8 cellular contexts compared by ENCODE assay signal in genomic region chr18:46281185-46282176, GRCh38.
DNase-seq lines count a peak whose midpoint lies in the region; ATAC-seq and TF ChIP-seq lines count a peak whose summit lies in the region.

No MANE protein-coding gene starts in this region.

- H3K9ac ChIP-seq in PC-3 (ENCODE audit: low read length) (no peak overlapping the region), fibroblast of lung (ENCODE audit: insufficient read depth, low read length) (no peak overlapping the region)

- H2AFZ ChIP-seq in PC-3 (ENCODE audit: low read length) (no peak overlapping the region), fibroblast of lung (ENCODE audit: low read length) (no peak overlapping the region)

- POLR2A ChIA-PET in PC-3 (lab: Charles Lee; ENCODE audit: unreplicated experiment) = interaction anchor here (0.6 kb wide), 1 partner anchor 188 kb away, joined by 3 read pairs; no protein-coding TSS in a partner anchor

- H3F3A ChIP-seq in PC-3 (ENCODE audit: low read length, unreplicated experiment) = no peaks in the 10 kb centered on the region

- intact Hi-C loops in PC-3 (cut with micrococcal nuclease) = loop anchor here (1.0 to 5.0 kb wide), 7 partner anchors 41 to 377 kb away; no protein-coding TSS in a partner anchor

- H3K4me2 ChIP-seq in PC-3 (ENCODE audit: low read length) = no peak overlapping the region
- H3K4me2 ChIP-seq in fibroblast of lung (ENCODE audit: extremely low read depth, insufficient read depth, low read length) = no peak overlapping the region

- H3K9me3 ChIP-seq in PC-3 (ENCODE audit: low read length) (no peaks in the 10 kb centered on the region), fibroblast of lung (ENCODE audit: control insufficient read depth, insufficient read depth, low read depth, low read length) (no peaks in the 10 kb centered on the region), suprapubic skin (no peaks in the 10 kb centered on the region)

- H3K79me2 ChIP-seq in PC-3 (ENCODE audit: low read length) (no peaks in the 10 kb centered on the region), fibroblast of lung (ENCODE audit: control insufficient read depth, insufficient read depth, low read length) (no peaks in the 10 kb centered on the region)

- H3K27ac Mint-ChIP-seq in neural crest cell (ENCODE audit: unreplicated experiment) = no peak overlapping the region

- BruUV-seq in PC-3 (replicated peaks; lab: Mats Ljungman, UMichigan) = no TSS peak

- ATAC-seq in GM21381 (IDR thresholded peaks at IDR 0.05; ENCODE audit: unreplicated experiment) (peak; percentile 90), PC-3 (peak; percentile 84)
- peak; percentile 86 for ATAC-seq in activated T-cell treated with anti-CD3 and anti-CD28 coated beads, Interleukin-2, amount 50 U/mL, for 4 hours

- no peak for TF ChIP-seq POLR2A in suprapubic skin (IDR thresholded peaks at IDR 0.05)

- no peaks in the 10 kb centered on the region for H3K27me3 Mint-ChIP-seq in activated T-cell treated with anti-CD3 and anti-CD28 coated beads, Interleukin-2, amount 50 U/mL, for 4 hours (ENCODE audit: low read depth)
- no peaks in the 10 kb centered on the region for H3K27me3 Mint-ChIP-seq in neural crest cell (ENCODE audit: low read depth)

- peaks cover 10% of the 10 kb centered on the region for H3K4me1 Mint-ChIP-seq in activated T-cell treated with anti-CD3 and anti-CD28 coated beads, Interleukin-2, amount 50 U/mL, for 4 hours (ENCODE audit: low read depth)
- H3K4me1 Mint-ChIP-seq in neural crest cell = peaks cover 30% of the 10 kb centered on the region

- no peak overlapping the region for H3K4me3 Mint-ChIP-seq in activated T-cell treated with anti-CD3 and anti-CD28 coated beads, Interleukin-2, amount 50 U/mL, for 4 hours
- H3K4me3 Mint-ChIP-seq in neural crest cell = no peak overlapping the region

- H4K20me1 ChIP-seq in PC-3 (ENCODE audit: low read length) (no peaks in the 10 kb centered on the region), fibroblast of lung (ENCODE audit: control insufficient read depth, extremely low read depth, insufficient read depth, low read length) (no peaks in the 10 kb centered on the region)

- peak; percentile 91 for DNase-seq in D341Med (ENCODE audit: low spot score)
- DNase-seq in HuH-7 (ENCODE audit: low spot score) = peak; percentile 52
- peak; percentile 71 for DNase-seq in PC-3
- peak; percentile 41 for DNase-seq in activated T-cell treated with anti-CD3 and anti-CD28 coated beads, Interleukin-2, amount 50 U/mL, for 4 hours
- peak; percentile 62 to 76 for DNase-seq in fibroblast of lung (ENCODE audit: low read depth in 2 of 2)
- DNase-seq in neural crest cell (ENCODE audit: low read depth, low spot score) = peak; percentile 83
- no peak for DNase-seq in suprapubic skin (ENCODE audit: low spot score in 2 of 2)

- H3K4me1 ChIP-seq in PC-3 (ENCODE audit: insufficient read depth, low read length) = no peaks in the 10 kb centered on the region
- peaks cover 3% of the 10 kb centered on the region for H3K4me1 ChIP-seq in fibroblast of lung (ENCODE audit: control insufficient read depth, extremely low read depth, insufficient read depth, low read length)
- peaks cover 4% of the 10 kb centered on the region for H3K4me1 ChIP-seq in suprapubic skin

- H3K9me3 Mint-ChIP-seq in activated T-cell treated with anti-CD3 and anti-CD28 coated beads, Interleukin-2, amount 50 U/mL, for 4 hours = no peaks in the 10 kb centered on the region
- no peaks in the 10 kb centered on the region for H3K9me3 Mint-ChIP-seq in neural crest cell

- no peaks in the 10 kb centered on the region for H3K36me3 ChIP-seq in PC-3 (ENCODE audit: low read depth, low read length)
- no peaks in the 10 kb centered on the region for H3K36me3 ChIP-seq in fibroblast of lung (ENCODE audit: control insufficient read depth, insufficient read depth, low read length)
- no peaks in the 10 kb centered on the region for H3K36me3 ChIP-seq in suprapubic skin

- H3K27ac ChIP-seq in PC-3 (ENCODE audit: low read length) = no peak overlapping the region
- H3K27ac ChIP-seq in fibroblast of lung (ENCODE audit: insufficient read depth, low read length) = no peak overlapping the region
- no peak overlapping the region for H3K27ac ChIP-seq in suprapubic skin

- no peaks in the 10 kb centered on the region for H3K9me2 ChIP-seq in PC-3 (replicated peaks; ENCODE audit: low read length)

- H3K4me3 ChIP-seq in PC-3 (ENCODE audit: low read length) (no peak overlapping the region), fibroblast of lung (replicated peaks in 1 of 4; ENCODE audit: control extremely low read depth in 1 of 4, insufficient read depth in 1 of 4, low read depth in 3 of 4, low read length in 4 of 4) (no peak overlapping the region), suprapubic skin (no peak overlapping the region)

- H3K27me3 ChIP-seq in PC-3 (ENCODE audit: low read length) (no peaks in the 10 kb centered on the region), fibroblast of lung (ENCODE audit: control insufficient read depth, insufficient read depth, low read length) (no peaks in the 10 kb centered on the region), suprapubic skin (no peaks in the 10 kb centered on the region)

- TF ChIP-seq EP300 in suprapubic skin (IDR thresholded peaks at IDR 0.05) = no peak

- TF ChIP-seq CTCF in PC-3 (conservative IDR thresholded peaks at IDR 0.05; ENCODE audit: low read depth, low read length) (peak; percentile 64), fibroblast of lung (conservative IDR thresholded peaks at IDR 0.05 in 1 of 2, IDR thresholded peaks at IDR 0.05 in 1 of 2; ENCODE audit: low read depth in 1 of 2, low read length in 2 of 2) (peak; percentile 84 to 94), neural crest cell (conservative IDR thresholded peaks at IDR 0.05) (peak; percentile 96), suprapubic skin (IDR thresholded peaks at IDR 0.05) (peak; percentile 56 to 89)

- CTCF ChIA-PET in PC-3 (lab: Charles Lee) = interaction anchor here (0.6 to 1.9 kb wide), 8 partner anchors 39 to 376 kb away, joined by 3 to 12 read pairs (median 6); no protein-coding TSS in a partner anchor

- H3K36me3 Mint-ChIP-seq in activated T-cell treated with anti-CD3 and anti-CD28 coated beads, Interleukin-2, amount 50 U/mL, for 4 hours (ENCODE audit: insufficient read depth) = peaks cover 2% of the 10 kb centered on the region
- H3K36me3 Mint-ChIP-seq in neural crest cell (ENCODE audit: low read depth) = no peaks in the 10 kb centered on the region

- WGBS in suprapubic skin = 48% methylated on average over 13 of the region's 15 CpGs

Comparison
In these comparisons a context has a peak if more than half of its experiments do, and no peak if none do; other contexts are left out.
1. DNase-seq: peak in D341Med (single experiment), HuH-7 (single experiment), PC-3 (single experiment), activated T-cell treated with anti-CD3 and anti-CD28 coated beads, Interleukin-2, amount 50 U/mL, for 4 hours (single experiment), fibroblast of lung (2 of 2) and neural crest cell (single experiment); none in suprapubic skin (0 of 2).
2. Peak in every context shown above with its lines, with median percentiles within 50 percentile points of each other: ATAC-seq and CTCF ChIP-seq.